ENCODE assay signal across 18 cellular contexts in the genomic region with DNA sequence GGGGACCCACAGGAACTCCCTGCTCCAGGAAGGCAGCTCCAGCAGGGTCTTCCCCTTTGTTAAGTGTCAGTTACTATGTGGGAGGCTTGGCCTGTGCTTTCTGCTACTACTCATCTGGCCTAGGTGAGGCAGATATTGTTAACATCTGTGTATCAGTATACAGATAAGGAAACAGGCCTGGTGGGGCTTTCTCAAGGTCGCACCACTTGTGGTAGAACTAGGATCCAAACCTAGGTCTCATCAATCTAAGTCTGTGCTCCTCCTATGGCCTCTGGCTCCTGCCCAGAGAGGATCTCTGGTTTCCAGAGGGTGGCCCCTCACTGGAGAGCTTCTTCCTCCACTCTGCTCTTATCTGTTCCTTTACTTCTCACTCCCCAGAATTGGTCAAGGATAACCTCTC. TPM values are rescaled to one million over a fixed set of nuclear protein-coding genes. Genes with fewer than 3 reads are reported as not detected.
DNase-seq lines count a peak whose midpoint lies in the region; ATAC-seq and TF ChIP-seq lines count a peak whose summit lies in the region.
"Had no signal": no experiment of that assay in that cellular context is flagged by ENCODE, and none has a peak within 500 bp of the region (broad histone marks: within the 10 kb centered on the region; RNA-seq: fewer than 3 reads in every experiment).

No MANE protein-coding gene starts in this region.

- peak overlapping the region; percentile 70 to 89 for H3K4me3 Mint-ChIP-seq in activated T-cell treated with anti-CD3 and anti-CD28 coated beads, Interleukin-2, amount 50 U/mL, for 72 hours
- H3K4me3 Mint-ChIP-seq: CD4-positive, alpha-beta memory T cell had no signal

- H3K4me1 Mint-ChIP-seq in activated T-cell treated with anti-CD3 and anti-CD28 coated beads, Interleukin-2, amount 50 U/mL, for 72 hours (ENCODE audit: low read depth): peaks cover 71% of the 10 kb centered on the region

- H3K9me3 ChIP-seq in HEK293 (ENCODE audit: control insufficient read depth, insufficient read depth, low read depth, low read length): no peaks in the 10 kb centered on the region
- no peaks in the 10 kb centered on the region for H3K9me3 ChIP-seq in duodenal mucosa (ENCODE audit: control insufficient read depth in 1 of 2, low read length in 2 of 2)
- H3K9me3 ChIP-seq: A549 had no signal

- TF ChIP-seq CTCF in HEK293 (tag by site-specific recombination; IDR thresholded peaks at IDR 0.05): no peak

- H3K27ac Mint-ChIP-seq in activated T-cell treated with anti-CD3 and anti-CD28 coated beads, Interleukin-2, amount 50 U/mL, for 72 hours: no peak overlapping the region

- CTCF ChIA-PET in HEK293 (lab: Yijun Ruan, JAX): interaction anchor here (0.5 to 20.2 kb wide), 5 partner anchors 9 to 452 kb away, joined by 3 to 662 read pairs (median 3); no protein-coding TSS in a partner anchor

- H3K9me3 Mint-ChIP-seq in activated T-cell treated with anti-CD3 and anti-CD28 coated beads, Interleukin-2, amount 50 U/mL, for 72 hours: no peaks in the 10 kb centered on the region

- H3K4me1 ChIP-seq in HEK293 (ENCODE audit: control insufficient read depth, insufficient read depth, low read length) (peaks cover 7% of the 10 kb centered on the region), duodenal mucosa (ENCODE audit: control insufficient read depth in 1 of 2, insufficient read depth in 2 of 2, low read length in 2 of 2) (peaks cover 8% of the 10 kb centered on the region in 2 donors)

- peaks cover 9 to 12% of the 10 kb centered on the region in 2 donors for H3K36me3 Mint-ChIP-seq in activated T-cell treated with anti-CD3 and anti-CD28 coated beads, Interleukin-2, amount 50 U/mL, for 72 hours (ENCODE audit: insufficient read depth in 2 of 2)

- H3K27me3 ChIP-seq in duodenal mucosa (ENCODE audit: control insufficient read depth in 1 of 2, insufficient read depth in 2 of 2, low read length in 2 of 2): peaks cover 3 to 4% of the 10 kb centered on the region in 2 donors

- peaks cover 5% of the 10 kb centered on the region for H3K27me3 Mint-ChIP-seq in activated T-cell treated with anti-CD3 and anti-CD28 coated beads, Interleukin-2, amount 50 U/mL, for 72 hours (ENCODE audit: low read depth)
- H3K27me3 Mint-ChIP-seq: CD4-positive, alpha-beta memory T cell had no signal

- H3K9ac ChIP-seq in duodenal mucosa (ENCODE audit: low read depth in 1 of 2, low read length in 2 of 2): no peak overlapping the region

- no peak overlapping the region for H3K27ac ChIP-seq in HEK293 (ENCODE audit: extremely low read depth, low read depth, low read length)
- peak overlapping the region; percentile 2 for H3K27ac ChIP-seq in duodenal mucosa (ENCODE audit: low read depth, low read length)
- H3K27ac ChIP-seq: A549 had no signal

- ATAC-seq in activated T-cell treated with anti-CD3 and anti-CD28 coated beads, Interleukin-2, amount 50 U/mL, for 72 hours (replicated peaks in 1 of 2): peak; percentile 18 to 26
- ATAC-seq in GM19395 (IDR thresholded peaks at IDR 0.05; ENCODE audit: unreplicated experiment): no peak
- no peak for ATAC-seq in HG03439 (IDR thresholded peaks at IDR 0.05; ENCODE audit: unreplicated experiment)
- ATAC-seq: A549, HepG2, Right ventricle myocardium inferior had no signal

- POLR2A ChIA-PET in HEK293 (lab: Yijun Ruan, JAX): interaction anchor here (1.4 to 1.7 kb wide), 2 partner anchors 9 to 122 kb away, joined by 4 to 7 read pairs; no protein-coding TSS in a partner anchor

- DNase-seq in activated T-cell treated with anti-CD3 and anti-CD28 coated beads, Interleukin-2, amount 50 U/mL, for 72 hours: peak; percentile 32
- DNase-seq in activated T-cell treated with anti-CD3 and anti-CD28 coated beads for 4 hours: no peak
- peak; percentile 38 for DNase-seq in stimulated activated CD8-positive, alpha-beta memory T cell treated with anti-CD3 and anti-CD28 coated beads, Interleukin-4, amount 100 ng/mL, for 48 hours
- DNase-seq: DMS153; KG1; MV-4-11; NCI-H1694 treated with DMSO at 0.1 percent for 48 hours; NCI-H510A; NCI-H748 treated with DMSO at 0.1 percent for 48 hours; NK-92 treated with Interleukin-12 subunit alpha and Interleukin-12 subunit beta, amount 100 ng/mL, for 24 hours had no signal

- no peak overlapping the region for H3K4me3 ChIP-seq in HEK293 (ENCODE audit: low read depth, low read length)
- H3K4me3 ChIP-seq in duodenal mucosa (ENCODE audit: low read depth in 1 of 2, low read length in 2 of 2): no peak overlapping the region
- H3K4me3 ChIP-seq: A549 had no signal

- H3K36me3 ChIP-seq in HEK293 (ENCODE audit: control insufficient read depth in 2 of 2, insufficient read depth in 1 of 2, low read length in 2 of 2): peaks cover 0 to 51% of the 10 kb centered on the region in 2 experiments; a peak in 1 of 3 replicates
- no peaks in the 10 kb centered on the region for H3K36me3 ChIP-seq in duodenal mucosa (ENCODE audit: control insufficient read depth in 1 of 2, insufficient read depth in 2 of 2, low read length in 2 of 2)

TF ChIP-seq in HEK293, 187 proteins besides CTCF, POLR2A, EP300 and RAD21:
- TF ChIP-seq ZNF747 (tag by site-specific recombination; IDR thresholded peaks at IDR 0.05): no peak
- peak; percentile 67; the same call in 1 of the 2 replicates for TF ChIP-seq GLIS1 (tag by site-specific recombination; IDR thresholded peaks at IDR 0.05)

RNA-seq across cellular contexts. Expression of gene KCNC4, which starts 5.5 kb away (rescaled TPM):
- total RNA-seq in activated T-cell treated with anti-CD3 and anti-CD28 coated beads, Interleukin-2, amount 50 U/mL, for 72 hours: 10 to 100 TPM; 19.8 to 28.9 TPM

Comparison
In these comparisons a context has a peak if more than half of its experiments do, and no peak if none do; other contexts are left out.
1. ATAC-seq: peak in activated T-cell treated with anti-CD3 and anti-CD28 coated beads, Interleukin-2, amount 50 U/mL, for 72 hours (2 of 2); none in GM19395 (single experiment) and HG03439 (single experiment).